21 cellular contexts compared by ENCODE assay signal in the genomic region with DNA sequence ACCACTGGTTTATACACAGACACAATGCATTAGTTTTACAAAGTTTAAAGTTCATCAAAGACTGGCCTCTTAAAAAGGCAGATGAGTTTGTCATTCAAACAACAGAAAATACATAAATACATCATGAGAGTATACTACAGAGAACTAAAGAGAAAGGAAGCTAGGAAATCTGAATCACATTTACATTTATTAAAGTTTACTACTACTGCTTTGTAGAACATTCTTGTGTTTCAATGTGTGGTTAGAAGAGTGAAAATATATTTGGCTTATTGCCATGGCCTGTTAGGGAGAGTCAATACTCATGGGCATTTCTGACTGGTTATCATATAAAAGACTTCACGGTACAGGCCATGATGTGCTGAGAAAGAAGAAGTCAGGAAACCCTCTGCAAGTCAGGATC. TPM values are rescaled to one million over a fixed set of nuclear protein-coding genes. Genes with fewer than 3 reads are reported as not detected.
"Had no signal": no experiment of that assay in that cellular context is flagged by ENCODE, and none has a peak within 500 bp of the region (broad histone marks: within the 10 kb centered on the region; RNA-seq: fewer than 3 reads in every experiment).

No MANE protein-coding gene starts in this region.

RNA-seq across cellular contexts. Expression of gene FAM25A, which starts 13.0 kb away (rescaled TPM):
- total RNA-seq: cerebellum; colonic mucosa; endodermal cell; gastroesophageal sphincter; heart left ventricle; hepatocyte; kidney epithelial cell; left cardiac atrium; left lung; lung microvascular endothelial cell; mesothelial cell of epicardium; mucosa of descending colon; natural killer cell treated with Interleukin-12 subunit alpha and Interleukin-12 subunit beta and Interleukin-15 and Interleukin-18, amount 100 ng/mL, for 72 hours; neural crest cell; omental fat pad; progenitor cell of endocrine pancreas; right cardiac atrium; sigmoid colon; spleen; testis; upper lobe of left lung had no signal
- polyA plus RNA-seq: heart left ventricle, hepatocyte, right cardiac atrium, sigmoid colon, spleen had no signal

RNA-seq across cellular contexts. Expression of gene ADIRF, which starts 38.8 kb away (rescaled TPM):
- total RNA-seq: hepatocyte; kidney epithelial cell; mesothelial cell of epicardium; natural killer cell treated with Interleukin-12 subunit alpha and Interleukin-12 subunit beta and Interleukin-15 and Interleukin-18, amount 100 ng/mL, for 72 hours; neural crest cell; progenitor cell of endocrine pancreas had no signal
- polyA plus RNA-seq: hepatocyte had no signal

RNA-seq across cellular contexts. Expression of gene SNCG, which starts 48.7 kb away (rescaled TPM):
- total RNA-seq: kidney epithelial cell; natural killer cell treated with Interleukin-12 subunit alpha and Interleukin-12 subunit beta and Interleukin-15 and Interleukin-18, amount 100 ng/mL, for 72 hours had no signal

RNA-seq across cellular contexts. Expression of gene MMRN2, which starts 49.7 kb away (rescaled TPM):
- total RNA-seq: natural killer cell treated with Interleukin-12 subunit alpha and Interleukin-12 subunit beta and Interleukin-15 and Interleukin-18, amount 100 ng/mL, for 72 hours had no signal
